Comparison of ENCODE assay signal across 23 cellular contexts in genomic region chr2:221997683-221998082, GRCh38.
DNase-seq lines count a peak whose midpoint lies in the region; ATAC-seq, FAIRE-seq and TF ChIP-seq lines count a peak whose summit lies in the region.
"Had no signal": no experiment of that assay in that cellular context is flagged by ENCODE, and none has a peak within 500 bp of the region (broad histone marks: within the 10 kb centered on the region; RNA-seq: fewer than 3 reads in every experiment).

No MANE protein-coding gene starts in this region.

- H3K9me3 Mint-ChIP-seq in astrocyte (ENCODE audit: unreplicated experiment) = peaks cover 2% of the 10 kb centered on the region
- H3K9me3 Mint-ChIP-seq in nephron progenitor cell = peaks cover 14% of the 10 kb centered on the region
- H3K9me3 Mint-ChIP-seq: T-helper 1 cell treated with Interleukin-12 subunit alpha and Interleukin-12 subunit beta and Interleukin-4 antibody, amounts not matched to agents 30 μg/mL and 1 μg/mL, for 36 hours had no signal

- no peaks in the 10 kb centered on the region for H4K20me1 ChIP-seq in HCT116 (ENCODE audit: insufficient read depth)
- no peaks in the 10 kb centered on the region for H4K20me1 ChIP-seq in PC-3 (ENCODE audit: low read length)
- no peaks in the 10 kb centered on the region for H4K20me1 ChIP-seq in astrocyte (ENCODE audit: insufficient read depth, low read length)

- H3K36me3 Mint-ChIP-seq in astrocyte (ENCODE audit: low read depth, unreplicated experiment) (no peaks in the 10 kb centered on the region), nephron progenitor cell (ENCODE audit: low read depth) (no peaks in the 10 kb centered on the region)
- H3K36me3 Mint-ChIP-seq: CD14-positive monocyte; CD8-positive, alpha-beta memory T cell had no signal

- no peak overlapping the region for H3K4me3 Mint-ChIP-seq in astrocyte (ENCODE audit: unreplicated experiment)
- no peak overlapping the region for H3K4me3 Mint-ChIP-seq in nephron progenitor cell
- H3K4me3 Mint-ChIP-seq: CD14-positive monocyte; CD8-positive, alpha-beta memory T cell; T-helper 1 cell treated with Interleukin-12 subunit alpha and Interleukin-12 subunit beta and Interleukin-4 antibody, amounts not matched to agents 30 μg/mL and 1 μg/mL, for 36 hours had no signal

- no peaks in the 10 kb centered on the region for H3K9me2 ChIP-seq in HCT116 (ENCODE audit: insufficient read depth)
- no peaks in the 10 kb centered on the region for H3K9me2 ChIP-seq in PC-3 (replicated peaks; ENCODE audit: low read length)

- H3K36me3 ChIP-seq in HCT116 (ENCODE audit: control insufficient read depth in 1 of 2, insufficient read depth in 2 of 2, low read length in 2 of 2) (no peaks in the 10 kb centered on the region), PC-3 (ENCODE audit: low read depth, low read length) (no peaks in the 10 kb centered on the region), astrocyte (ENCODE audit: insufficient read depth, low read length) (no peaks in the 10 kb centered on the region)
- H3K36me3 ChIP-seq: BE2C had no signal

- H3K4me3 ChIP-seq in HCT116 (replicated peaks in 1 of 2; ENCODE audit: low read depth in 1 of 2, low read length in 2 of 2) = no peak overlapping the region
- H3K4me3 ChIP-seq in PC-3 (ENCODE audit: low read length) = no peak overlapping the region
- no peak overlapping the region for H3K4me3 ChIP-seq in astrocyte (ENCODE audit: insufficient read depth, low read depth, low read length)

- FAIRE-seq in astrocyte (lab: Jason Lieb, UNC) = no peak

- H3K27ac Mint-ChIP-seq in astrocyte (ENCODE audit: unreplicated experiment) (peak overlapping the region; percentile 54), nephron progenitor cell (peak overlapping the region; percentile 27)
- H3K27ac Mint-ChIP-seq: CD14-positive monocyte; CD8-positive, alpha-beta memory T cell; T-helper 1 cell treated with Interleukin-12 subunit alpha and Interleukin-12 subunit beta and Interleukin-4 antibody, amounts not matched to agents 30 μg/mL and 1 μg/mL, for 36 hours had no signal

- DNase-seq in HCT116 (ENCODE audit: low read depth, low spot score) (no peak), PC-3 (no peak), astrocyte (ENCODE audit: low read depth) (no peak), nephron progenitor cell (no peak), DMS 273 treated with DMSO at 0.1 percent for 48 hours (lab: John Stamatoyannopoulos, UW) (no peak), NK-92 (lab: John Stamatoyannopoulos, UW; ENCODE audit: unreplicated experiment) (no peak)
- DNase-seq: BE2C; Calu3; CD8-positive, alpha-beta memory T cell; DMS153; KG1; NCI-H1092; NCI-H1417 treated with DMSO at 0.1 percent for 48 hours; NCI-H1694 treated with DMSO at 0.1 percent for 48 hours; NCI-H2081; NCI-H2227 treated with DMSO at 0.1 percent for 48 hours; NCI-H69; OCI-M1 had no signal

- intact Hi-C loops in HCT116 (cut with micrococcal nuclease) (no loop called here), PC-3 (cut with micrococcal nuclease) (no loop called here)

- RAD21 ChIA-PET in HCT116 (lab: Charles Lee; ENCODE audit: low non-redundant PET in 1 of 2, low total read pairs in 2 of 2, uncharacterized antibody in 2 of 2, unreplicated experiment in 2 of 2) = no interaction called here

- H3K79me2 ChIP-seq in HCT116 (ENCODE audit: insufficient read depth, low read length) = no peaks in the 10 kb centered on the region
- no peaks in the 10 kb centered on the region for H3K79me2 ChIP-seq in PC-3 (ENCODE audit: low read length)
- H3K79me2 ChIP-seq in astrocyte (ENCODE audit: insufficient read depth, low read length) = no peaks in the 10 kb centered on the region

- TF ChIP-seq RAD21 in HCT116 (IDR thresholded peaks at IDR 0.05; ENCODE audit: low read depth) = no peak

- H3K9me3 ChIP-seq in HCT116 (ENCODE audit: control insufficient read depth in 1 of 2, insufficient read depth in 1 of 2, low read depth in 1 of 2, low read length in 2 of 2) = no peaks in the 10 kb centered on the region
- H3K9me3 ChIP-seq in PC-3 (ENCODE audit: low read length) = no peaks in the 10 kb centered on the region
- no peaks in the 10 kb centered on the region for H3K9me3 ChIP-seq in astrocyte (ENCODE audit: insufficient read depth, low read depth, low read length)
- H3K9me3 ChIP-seq: BE2C had no signal

- H3K9ac ChIP-seq in HCT116 (ENCODE audit: low read length) = no peak overlapping the region
- H3K9ac ChIP-seq in PC-3 (ENCODE audit: low read length) = no peak overlapping the region
- H3K9ac ChIP-seq in astrocyte (ENCODE audit: low read length) = no peak overlapping the region

- TF ChIP-seq CTCF in HCT116 (IDR thresholded peaks at IDR 0.05 in 2 of 3, conservative IDR thresholded peaks at IDR 0.05 in 1 of 3; ENCODE audit: borderline replicate concordance in 1 of 3, insufficient read depth in 1 of 3, low read depth in 2 of 3, low read length in 2 of 3) = no peak
- no peak for TF ChIP-seq CTCF in PC-3 (conservative IDR thresholded peaks at IDR 0.05; ENCODE audit: low read depth, low read length)
- TF ChIP-seq CTCF in astrocyte (IDR thresholded peaks at IDR 0.05; ENCODE audit: insufficient read depth, low read depth, low read length) = no peak
- no peak for TF ChIP-seq CTCF in nephron progenitor cell (IDR thresholded peaks at IDR 0.05)

- BruUV-seq in HCT116 (replicated peaks; lab: Mats Ljungman, UMichigan) (no TSS peak), PC-3 (replicated peaks; lab: Mats Ljungman, UMichigan) (TSS peak; percentile 26)

- H3K4me1 Mint-ChIP-seq in astrocyte (ENCODE audit: low read depth, unreplicated experiment) = peaks cover 18% of the 10 kb centered on the region
- peaks cover 16% of the 10 kb centered on the region for H3K4me1 Mint-ChIP-seq in nephron progenitor cell
- H3K4me1 Mint-ChIP-seq: CD14-positive monocyte; CD8-positive, alpha-beta memory T cell had no signal

- POLR2A ChIA-PET in HCT116 (lab: Charles Lee) = no interaction called here
- POLR2A ChIA-PET in PC-3 (lab: Charles Lee; ENCODE audit: unreplicated experiment) = no interaction called here

- no peak overlapping the region for H2AFZ ChIP-seq in HCT116 (ENCODE audit: low read depth, low read length, poor library complexity, severe bottlenecking)
- H2AFZ ChIP-seq in PC-3 (ENCODE audit: low read length) = no peak overlapping the region
- H2AFZ ChIP-seq in astrocyte (ENCODE audit: low read depth, low read length) = no peak overlapping the region

- peaks cover 3% of the 10 kb centered on the region for H3F3A ChIP-seq in PC-3 (ENCODE audit: low read length, unreplicated experiment)

- no peak for ATAC-seq in HCT116
- no peak for ATAC-seq in PC-3
- ATAC-seq in HG02678 (IDR thresholded peaks at IDR 0.05; ENCODE audit: unreplicated experiment) = no peak
- no peak for ATAC-seq in GM18511 (IDR thresholded peaks at IDR 0.05; ENCODE audit: unreplicated experiment)
- ATAC-seq: Right ventricle myocardium inferior had no signal

- H3K27ac ChIP-seq in HCT116 (ENCODE audit: low read depth, low read length) (no peak overlapping the region), PC-3 (ENCODE audit: low read length) (no peak overlapping the region), astrocyte (ENCODE audit: low read depth, low read length) (no peak overlapping the region)

- peaks cover 20% of the 10 kb centered on the region for H3K27me3 ChIP-seq in HCT116 (ENCODE audit: insufficient read depth, low read length)
- no peaks in the 10 kb centered on the region for H3K27me3 ChIP-seq in PC-3 (ENCODE audit: low read length)
- H3K27me3 ChIP-seq in astrocyte (ENCODE audit: insufficient read depth, low read length) = no peaks in the 10 kb centered on the region
- H3K27me3 ChIP-seq: BE2C had no signal

- H3K4me2 ChIP-seq in HCT116 (ENCODE audit: low read length) = peak overlapping the region; percentile 54
- peak overlapping the region; percentile 42 for H3K4me2 ChIP-seq in PC-3 (ENCODE audit: low read length)
- peak overlapping the region; percentile 42 for H3K4me2 ChIP-seq in astrocyte (ENCODE audit: low read length)

- no peak for TF ChIP-seq POLR2A in HCT116 (IDR thresholded peaks at IDR 0.05; ENCODE audit: borderline replicate concordance, extremely low read depth, insufficient read depth, insufficient read length)

- no peaks in the 10 kb centered on the region for H3K27me3 Mint-ChIP-seq in astrocyte (ENCODE audit: low read depth, unreplicated experiment)
- H3K27me3 Mint-ChIP-seq in nephron progenitor cell (ENCODE audit: low read depth, poor library complexity) = no peaks in the 10 kb centered on the region

- CTCF ChIA-PET in HCT116 (lab: Charles Lee) (interaction anchor here (1.0 to 1.4 kb wide), 3 partner anchors 9 to 27 kb away, joined by 3 to 5 read pairs (median 3); no protein-coding TSS in a partner anchor), PC-3 (lab: Charles Lee) (interaction anchor here (0.9 kb wide), 1 partner anchor 425 kb away, joined by 3 read pairs; no protein-coding TSS in a partner anchor)

- H3K4me1 ChIP-seq in HCT116 (ENCODE audit: control insufficient read depth in 1 of 2, insufficient read depth in 2 of 2, low read length in 2 of 2) (peaks cover 15 to 28% of the 10 kb centered on the region in 2 experiments), PC-3 (ENCODE audit: insufficient read depth, low read length) (peaks cover 33% of the 10 kb centered on the region), astrocyte (ENCODE audit: insufficient read depth, low read length) (peaks cover 20% of the 10 kb centered on the region)
- H3K4me1 ChIP-seq: BE2C had no signal

TF ChIP-seq in HCT116, 20 proteins besides CTCF, POLR2A, EP300 and RAD21 (continues in another document):
- TF ChIP-seq SIN3A (IDR thresholded peaks at IDR 0.05; ENCODE audit: low read depth) (no peak), ZFX (IDR thresholded peaks at IDR 0.05) (no peak), EGR1 (IDR thresholded peaks at IDR 0.05; ENCODE audit: low read depth) (no peak), YY1 (IDR thresholded peaks at IDR 0.05; ENCODE audit: extremely low read depth, insufficient replicate concordance, low read depth, low read length) (no peak), SP1 (IDR thresholded peaks at IDR 0.05; ENCODE audit: low read depth) (no peak), EZH2phosphoT487 (IDR thresholded peaks at IDR 0.05; ENCODE audit: borderline replicate concordance) (no peak), CBX3 (IDR thresholded peaks at IDR 0.05; ENCODE audit: low read depth) (no peak)
